ENCODE assay signal across 18 cellular contexts in the genomic region with DNA sequence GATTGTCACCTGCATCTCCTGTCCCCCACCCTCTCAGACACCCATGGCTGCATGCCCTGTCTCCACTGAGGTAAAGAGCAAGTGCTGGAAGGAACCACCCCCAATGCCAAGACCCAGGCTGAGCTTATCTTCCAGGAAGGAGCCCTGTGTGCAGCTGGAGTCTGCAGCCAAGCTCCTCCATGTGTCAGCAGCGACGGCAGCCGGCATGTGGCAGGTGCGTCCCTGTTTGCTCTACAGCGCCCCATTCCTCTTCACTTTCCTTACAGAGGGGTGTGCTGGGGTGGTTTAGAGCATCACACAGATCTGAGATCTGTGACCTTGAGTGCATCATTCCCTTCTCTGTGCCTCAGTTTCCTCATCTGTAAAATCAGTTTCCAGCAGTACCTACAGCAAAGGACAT. TPM values are rescaled to one million over a fixed set of nuclear protein-coding genes. Genes with fewer than 3 reads are reported as not detected.
DNase-seq lines count a peak whose midpoint lies in the region; TF ChIP-seq lines count a peak whose summit lies in the region.
"Had no signal": no experiment of that assay in that cellular context is flagged by ENCODE, and none has a peak within 500 bp of the region (broad histone marks: within the 10 kb centered on the region; RNA-seq: fewer than 3 reads in every experiment).

No MANE protein-coding gene starts in this region.

- no peaks in the 10 kb centered on the region for H3K27me3 ChIP-seq in esophagus muscularis mucosa
- no peaks in the 10 kb centered on the region for H3K27me3 ChIP-seq in tibial artery
- no peaks in the 10 kb centered on the region for H3K27me3 ChIP-seq in Peyer's patch
- H3K27me3 ChIP-seq: breast epithelium, colonic mucosa had no signal

- TF ChIP-seq CTCF in esophagus muscularis mucosa (IDR thresholded peaks at IDR 0.05) = no peak
- no peak for TF ChIP-seq CTCF in tibial artery (IDR thresholded peaks at IDR 0.05)
- no peak for TF ChIP-seq CTCF in Peyer's patch (IDR thresholded peaks at IDR 0.05)

- no peak for TF ChIP-seq EP300 in esophagus muscularis mucosa (IDR thresholded peaks at IDR 0.05)

- H3K4me1 ChIP-seq in esophagus muscularis mucosa (peaks cover 14 to 42% (median 38%) of the 10 kb centered on the region in 4 donors), tibial artery (peaks cover 0 to 45% (median 31%) of the 10 kb centered on the region in 4 donors), Peyer's patch (no peaks in the 10 kb centered on the region)
- H3K4me1 ChIP-seq: colonic mucosa had no signal

- intact Hi-C loops in esophagus muscularis mucosa (cut with DNase I) (loop anchor here (10.0 kb wide), 1 partner anchor 614 kb away; no protein-coding TSS in a partner anchor), tibial artery (cut with DNase I; ENCODE audit: low total_unique reads) (loop anchor here (10.0 kb wide), 5 partner anchors 56 to 1054 kb away; no protein-coding TSS in a partner anchor)

- 74% methylated on average over 5 of the region's 5 CpGs for WGBS in esophagus muscularis mucosa

- DNase-seq in NCI-H2227 (lab: John Stamatoyannopoulos, UW; ENCODE audit: unreplicated experiment) = peak; percentile 14
- DNase-seq in NCI-H2227 treated with DMSO at 0.1 percent for 48 hours (lab: John Stamatoyannopoulos, UW) = no peak
- peak; percentile 43 for DNase-seq in NCI-H2171 (lab: John Stamatoyannopoulos, UW)
- DNase-seq in esophagus muscularis mucosa (ENCODE audit: extremely low spot score) = no peak
- DNase-seq in tibial artery = no peak
- no peak for DNase-seq in midbrain (lab: John Stamatoyannopoulos, UW)
- no peak for DNase-seq in T-helper 9 cell
- no peak for DNase-seq in Peyer's patch
- DNase-seq: activated CD4-positive, alpha-beta T cell treated with anti-CD3 and anti-CD28 coated beads, Interleukin-2, amount 50 U/mL, for 1 hour; activated CD8-positive, alpha-beta memory T cell treated with anti-CD3 and anti-CD28 coated beads, Interleukin-2, amount 50 U/mL, for 4 hours; activated effector memory CD4-positive, alpha-beta T cell treated with Interleukin-2 at 50 U/mL for 16 hours; C1 segment of cervical spinal cord; colonic mucosa; mucosa of descending colon; NCI-H446 treated with DMSO at 0.1 percent for 48 hours; stimulated activated CD4-positive, alpha-beta T cell treated with anti-CD3 and anti-CD28 coated beads, Interleukin-12 subunit alpha, Interleukin-12 subunit beta, amount 100 ng/mL, for 4 hours had no signal

- peak overlapping the region in 3 of 4 donors; percentile 83 to 88 (median 88) for H3K27ac ChIP-seq in esophagus muscularis mucosa (replicated peaks in 1 of 4)
- peak overlapping the region; percentile 73 to 82 for H3K27ac ChIP-seq in tibial artery
- no peak overlapping the region for H3K27ac ChIP-seq in Peyer's patch
- H3K27ac ChIP-seq: colonic mucosa, hepatocyte had no signal

- no peaks in the 10 kb centered on the region for H3K9me3 ChIP-seq in esophagus muscularis mucosa
- H3K9me3 ChIP-seq in tibial artery = no peaks in the 10 kb centered on the region
- H3K9me3 ChIP-seq in Peyer's patch = no peaks in the 10 kb centered on the region
- H3K9me3 ChIP-seq: breast epithelium, colonic mucosa, mucosa of descending colon had no signal

- no peak for TF ChIP-seq POLR2A in esophagus muscularis mucosa (IDR thresholded peaks at IDR 0.05; ENCODE audit: low read depth)
- TF ChIP-seq POLR2A in Peyer's patch (IDR thresholded peaks at IDR 0.05) = no peak

- H3K4me3 ChIP-seq in esophagus muscularis mucosa (no peak overlapping the region), tibial artery (no peak overlapping the region), Peyer's patch (no peak overlapping the region)
- H3K4me3 ChIP-seq: breast epithelium, colonic mucosa, hepatocyte, mucosa of descending colon had no signal

- H3K36me3 ChIP-seq in esophagus muscularis mucosa (no peaks in the 10 kb centered on the region), tibial artery (no peaks in the 10 kb centered on the region), Peyer's patch (no peaks in the 10 kb centered on the region)
- H3K36me3 ChIP-seq: breast epithelium, colonic mucosa had no signal

RNA-seq across cellular contexts. Expression of a gene that starts 7.7 kb away (rescaled TPM):
- total RNA-seq in esophagus muscularis mucosa = 10 to 100 TPM; 16.2 to 47.3 (median 29.0) TPM
- 1 to 10 TPM in 3 of 4 donors, under 1 TPM in 1; 0.53 to 2.8 (median 1.5) TPM for total RNA-seq in Peyer's patch

Comparison
In these comparisons a context has a peak if more than half of its experiments do, and no peak if none do; other contexts are left out.
1. DNase-seq: peak in NCI-H2227 (single experiment) and NCI-H2171 (single experiment); none in NCI-H2227 treated with DMSO at 0.1 percent for 48 hours (single experiment), esophagus muscularis mucosa (single experiment), tibial artery (0 of 2), midbrain (single experiment), T-helper 9 cell (single experiment) and Peyer's patch (0 of 3).
2. H3K27ac ChIP-seq: peak in esophagus muscularis mucosa (3 of 4) and tibial artery (2 of 2); none in Peyer's patch (0 of 4).
3. RNA of a gene that starts 7.7 kb away (total RNA-seq): 16.2 to 47.3 TPM in esophagus muscularis mucosa; 0.53 to 2.8 TPM in Peyer's patch; every median in the first group is over 4 times any median in the second.